ENCODE assay signal across 1 cellular context in genomic region chr6:129709909-129710721, GRCh38.
A peak's percentile ranks its signal among the peaks of the same experiment; 100 is the strongest.
TF ChIP-seq lines count a peak whose summit lies in the region.

Gene ARHGAP18 (minus strand): TSS chr6:129710177. CDS start chr6:129710136, 41 bp downstream.

TF ChIP-seq in HepG2, 621 proteins besides CTCF, POLR2A, EP300 and RAD21 (continued from another document and continues in another):
- peak; percentile 87 for TF ChIP-seq ZFX (CRISPR knock-in tag; IDR thresholded peaks at IDR 0.05; ENCODE audit: low read depth)
- TF ChIP-seq HINFP (CRISPR knock-in tag; IDR thresholded peaks at IDR 0.05; ENCODE audit: low read depth) = peak; percentile 86
- no peak for TF ChIP-seq CENPX (CRISPR knock-in tag; IDR thresholded peaks at IDR 0.05)
- 0 out of 2 replicates have a peak, but pooled peaks have one; percentile 55 for TF ChIP-seq ZNF576 (CRISPR knock-in tag; IDR thresholded peaks at IDR 0.05)
- no peak for TF ChIP-seq CENPT (CRISPR knock-in tag; IDR thresholded peaks at IDR 0.05; ENCODE audit: low read depth)
- TF ChIP-seq CCDC6 (CRISPR knock-in tag; IDR thresholded peaks at IDR 0.05) = peak; percentile 91; the same call in 1 of the 2 replicates
- peak; percentile 91 for TF ChIP-seq PHF21A (CRISPR knock-in tag; IDR thresholded peaks at IDR 0.05)
- no peak; the same call in 1 of the 2 replicates for TF ChIP-seq MYNN (CRISPR knock-in tag; IDR thresholded peaks at IDR 0.05; ENCODE audit: low read depth)
- no peak for TF ChIP-seq HNRNPLL (IDR thresholded peaks at IDR 0.05; ENCODE audit: low read depth, low read length, poor library complexity, severe bottlenecking)
- 0 out of 2 replicates have a peak, but pooled peaks have one; percentile 1 for TF ChIP-seq BRF2 (CRISPR knock-in tag; IDR thresholded peaks at IDR 0.05)
- peak; percentile 73; the same call in 1 of the 2 replicates for TF ChIP-seq MXD3 (CRISPR knock-in tag; IDR thresholded peaks at IDR 0.05)
- peak; percentile 52; the same call in 1 of the 2 replicates for TF ChIP-seq ZNF678 (CRISPR knock-in tag; IDR thresholded peaks at IDR 0.05)
- TF ChIP-seq ZNF710 (CRISPR knock-in tag; IDR thresholded peaks at IDR 0.05; ENCODE audit: borderline replicate concordance) = peak; percentile 72; the same call in 1 of the 2 replicates
- peak; percentile 82; the same call in 1 of the 2 replicates for TF ChIP-seq ZNF33B (CRISPR knock-in tag; IDR thresholded peaks at IDR 0.05)
- peak; percentile 89 for TF ChIP-seq ASH2L (IDR thresholded peaks at IDR 0.05; ENCODE audit: insufficient read length, low read depth, low read length)
- TF ChIP-seq ZNF121 (CRISPR knock-in tag; IDR thresholded peaks at IDR 0.05) = no peak
- no peak for TF ChIP-seq ZNF24 (IDR thresholded peaks at IDR 0.05)
- no peak for TF ChIP-seq AHR (CRISPR knock-in tag; IDR thresholded peaks at IDR 0.05)
- no peak; the same call in 1 of the 2 replicates for TF ChIP-seq ONECUT2 (CRISPR knock-in tag; IDR thresholded peaks at IDR 0.05)
- peak; percentile 66 for TF ChIP-seq ZNF407 (CRISPR knock-in tag; IDR thresholded peaks at IDR 0.05; ENCODE audit: not compliant biosample characterization)
- TF ChIP-seq PAWR (CRISPR knock-in tag; IDR thresholded peaks at IDR 0.05; ENCODE audit: borderline replicate concordance) = no peak
- no peak for TF ChIP-seq ZBTB39 (CRISPR knock-in tag; IDR thresholded peaks at IDR 0.05)
- TF ChIP-seq MEIS2 (CRISPR knock-in tag; IDR thresholded peaks at IDR 0.05) = peak; percentile 73; the same call in 1 of the 2 replicates
- TF ChIP-seq TFDP1 (CRISPR knock-in tag; IDR thresholded peaks at IDR 0.05; ENCODE audit: borderline replicate concordance) = peak; percentile 41; the same call in 1 of the 2 replicates
- TF ChIP-seq DNMT1 (CRISPR knock-in tag; IDR thresholded peaks at IDR 0.05) = no peak
- no peak for TF ChIP-seq RBM22 (optimal IDR thresholded peaks at IDR 0.05; ENCODE audit: low read length)
- no peak for TF ChIP-seq TOE1 (CRISPR knock-in tag; IDR thresholded peaks at IDR 0.05)
- peak; percentile 81 for TF ChIP-seq GATAD2A (CRISPR knock-in tag; IDR thresholded peaks at IDR 0.05)
- 0 out of 2 replicates have a peak, but pooled peaks have one; percentile 26 for TF ChIP-seq HHEX (CRISPR knock-in tag; IDR thresholded peaks at IDR 0.05)
- TF ChIP-seq NAIF1 (CRISPR knock-in tag; IDR thresholded peaks at IDR 0.05; ENCODE audit: borderline replicate concordance) = no peak
- peak; percentile 34; the same call in 1 of the 2 replicates for TF ChIP-seq HMG20A (CRISPR knock-in tag; IDR thresholded peaks at IDR 0.05; ENCODE audit: borderline replicate concordance)
- no peak for TF ChIP-seq GLI4 (CRISPR knock-in tag; IDR thresholded peaks at IDR 0.05; ENCODE audit: borderline replicate concordance)
- TF ChIP-seq KDM3A (CRISPR knock-in tag; IDR thresholded peaks at IDR 0.05; ENCODE audit: low read depth) = no peak
- peak; percentile 33; the same call in 1 of the 2 replicates for TF ChIP-seq SRF (IDR thresholded peaks at IDR 0.05; ENCODE audit: low read depth, low read length)
- TF ChIP-seq RFX3 (CRISPR knock-in tag; IDR thresholded peaks at IDR 0.05) = no peak
- TF ChIP-seq CERS6 (CRISPR knock-in tag; IDR thresholded peaks at IDR 0.05) = no peak
- peak; percentile 85; the same call in 1 of the 2 replicates for TF ChIP-seq LRRFIP1 (CRISPR knock-in tag; conservative IDR thresholded peaks at IDR 0.05)
